ENCODE assay signal across 19 cellular contexts in the genomic region with DNA sequence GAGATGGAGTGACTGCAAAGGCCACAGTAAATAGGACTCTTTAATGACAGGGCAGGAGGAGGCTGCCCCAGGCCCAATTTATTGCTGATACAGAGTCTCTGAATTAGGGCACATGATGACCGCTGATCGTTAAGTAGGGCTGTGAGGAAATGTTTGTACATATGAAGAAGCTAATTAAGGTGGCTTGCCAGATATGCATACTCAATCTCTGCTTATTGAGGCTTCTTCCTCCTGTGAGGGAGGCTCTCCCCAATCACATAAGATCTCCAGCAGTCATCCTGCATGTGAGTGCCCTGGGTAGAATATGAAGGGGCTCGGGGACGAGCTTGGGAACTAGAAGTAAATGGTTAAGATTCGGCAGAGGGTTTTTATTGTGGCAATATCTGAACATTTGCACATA. TPM values are rescaled to one million over a fixed set of nuclear protein-coding genes. Genes with fewer than 3 reads are reported as not detected.
A peak's percentile ranks its signal among the peaks of the same experiment; 100 is the strongest.
DNase-seq lines count a peak whose midpoint lies in the region; ATAC-seq, FAIRE-seq and TF ChIP-seq lines count a peak whose summit lies in the region.
"Had no signal": no experiment of that assay in that cellular context is flagged by ENCODE, and none has a peak within 500 bp of the region (broad histone marks: within the 10 kb centered on the region; RNA-seq: fewer than 3 reads in every experiment).

No MANE protein-coding gene starts in this region.

- no peak for FAIRE-seq in GM12878 (lab: Jason Lieb, UNC)
- FAIRE-seq: bronchial epithelial cell had no signal

- WGBS in GM12878 (ENCODE audit: insufficient coverage, insufficient replicate concordance, low lambda C conversion rate, missing lambda C conversion rate) = 34% methylated on average over 5 of the region's 5 CpGs
- WGBS in spleen, 5 donors = 56 to 79% (median 71%) methylated on average over 5 of the region's 5 CpGs

- TF ChIP-seq POLR2A in GM12878 (IDR thresholded peaks at IDR 0.05; ENCODE audit: low read depth, low read length) (no peak), spleen (IDR thresholded peaks at IDR 0.05) (no peak)

- DNase-seq in activated CD4-positive, alpha-beta T cell treated with anti-CD3 and anti-CD28 coated beads, Interleukin-2, amount 10 ng/mL, durations not matched to agents 24 days and 14 days = no peak
- no peak for DNase-seq in activated CD4-positive, alpha-beta T cell treated with anti-CD3 and anti-CD28 coated beads for 1 hour
- peak; percentile 48 for DNase-seq in NOMO-1 treated with DMSO at 0.1 percent for 48 hours (lab: John Stamatoyannopoulos, UW; ENCODE audit: unreplicated experiment)
- DNase-seq in GM12878 (ENCODE audit: low read depth, low spot score) = no peak
- no peak for DNase-seq in spleen
- no peak for DNase-seq in NCI-H2227 (lab: John Stamatoyannopoulos, UW; ENCODE audit: unreplicated experiment)
- no peak for DNase-seq in stimulated activated CD4-positive, alpha-beta T cell treated with anti-CD3 and anti-CD28 coated beads, Interleukin-2, amount 100 ng/mL, for 48 hours
- no peak for DNase-seq in iPS-NIHi11 (ENCODE audit: low spot score)
- DNase-seq: activated CD4-positive, alpha-beta T cell treated with anti-CD3 and anti-CD28 coated beads, Interleukin-2, amount 50 U/mL, for 4 hours; Caco-2; effector CD4-positive, alpha-beta T cell; hypothalamus; left colon; MG63; NCI-H774; psoas muscle had no signal

- no peaks in the 10 kb centered on the region for H3K27me3 ChIP-seq in GM12878 (replicated peaks in 1 of 2; ENCODE audit: control insufficient read depth in 2 of 2, insufficient read depth in 2 of 2, low read length in 1 of 2)
- H3K27me3 ChIP-seq in spleen (replicated peaks in 1 of 7) = no peaks in the 10 kb centered on the region
- H3K27me3 ChIP-seq: MG63 had no signal

- BruUV-seq in GM12878 (replicated peaks; lab: Mats Ljungman, UMichigan) = no TSS peak

- peak overlapping the region; percentile 65 for H3K4me2 ChIP-seq in GM12878 (ENCODE audit: control insufficient read depth, insufficient read depth)

- H3K9me3 ChIP-seq in GM12878 (replicated peaks; ENCODE audit: control insufficient read depth, insufficient read depth, low read length) (no peaks in the 10 kb centered on the region; the same call in 2 of the 3 replicates), spleen (peaks cover 0 to 17% (median 0%) of the 10 kb centered on the region in 8 donors)
- H3K9me3 ChIP-seq: MG63, psoas muscle had no signal

- RAD21 ChIA-PET in GM12878 (lab: Charles Lee; ENCODE audit: unreplicated experiment) = interaction anchor here (2.2 to 5.8 kb wide), 2 partner anchors 16 to 38 kb away, joined by 5 to 71 read pairs; no protein-coding TSS in a partner anchor

- in situ Hi-C loops in GM12878 (cut with MboI) = loop anchor here (25.0 kb wide), 1 partner anchor 393 kb away; no protein-coding TSS in a partner anchor

- no peak for TF ChIP-seq EP300 in GM12878 (IDR thresholded peaks at IDR 0.05; ENCODE audit: borderline replicate concordance in 1 of 2, control insufficient read depth in 1 of 2, low read depth in 2 of 2, low read length in 2 of 2)

- no peak overlapping the region for H2AFZ ChIP-seq in GM12878 (ENCODE audit: control insufficient read depth, low read depth, low read length)

- H3K36me3 ChIP-seq in GM12878 (ENCODE audit: control insufficient read depth in 2 of 2, insufficient read depth in 2 of 2, low read length in 1 of 2) = no peaks in the 10 kb centered on the region
- H3K36me3 ChIP-seq in spleen = no peaks in the 10 kb centered on the region
- H3K36me3 ChIP-seq: MG63 had no signal

- peak overlapping the region; percentile 95 for H3K27ac Mint-ChIP-seq in activated CD4-positive, alpha-beta T cell treated with anti-CD3 and anti-CD28 coated beads, Interleukin-2, amount 10 ng/mL, durations not matched to agents 24 days and 14 days

- SMC1A ChIA-PET in GM12878 (lab: Charles Lee; ENCODE audit: uncharacterized antibody, unreplicated experiment) = interaction anchor here (1.0 to 5.7 kb wide), 6 partner anchors 12 to 49 kb away, joined by 3 to 29 read pairs (median 5); no protein-coding TSS in a partner anchor

- H3K79me2 ChIP-seq in GM12878 (ENCODE audit: control insufficient read depth, insufficient read depth, low read length) = no peaks in the 10 kb centered on the region

- no peak for TF ChIP-seq RAD21 in GM12878 (IDR thresholded peaks at IDR 0.05; ENCODE audit: insufficient read depth, low read depth, low read length)

- CTCF ChIA-PET in GM12878 (lab: Yijun Ruan, JAX) = interaction anchor here (1.3 to 10.0 kb wide), 5 partner anchors 12 to 217 kb away, joined by 3 to 137 read pairs (median 9); no protein-coding TSS in a partner anchor

- POLR2A ChIA-PET in GM12878 (lab: Charles Lee) = interaction anchor here (0.6 to 1.3 kb wide), 2 partner anchors 37 to 1278 kb away, joined by 3 to 4 read pairs; partner anchors contain the start of gene ERBIN

- intact Hi-C loops in activated CD4-positive, alpha-beta T cell treated with anti-CD3 and anti-CD28 coated beads, Interleukin-2, amount 10 ng/mL, durations not matched to agents 24 days and 14 days (cut with micrococcal nuclease) = loop anchor here (5.0 to 10.0 kb wide), 6 partner anchors 170 to 1220 kb away; no protein-coding TSS in a partner anchor
- intact Hi-C loops in GM12878 (cut with micrococcal nuclease; ENCODE audit: unreplicated experiment) = loop anchor here (5.0 to 10.0 kb wide), 4 partner anchors 140 to 898 kb away; no protein-coding TSS in a partner anchor
- intact Hi-C loops in spleen (cut with DNase I; ENCODE audit: low total_unique reads) = loop anchor here (5.0 to 10.0 kb wide), 3 partner anchors 38 to 393 kb away; no protein-coding TSS in a partner anchor

- H4K20me1 ChIP-seq in GM12878 (ENCODE audit: control insufficient read depth, insufficient read depth) = no peaks in the 10 kb centered on the region

- H3K4me1 Mint-ChIP-seq in activated CD4-positive, alpha-beta T cell treated with anti-CD3 and anti-CD28 coated beads, Interleukin-2, amount 10 ng/mL, durations not matched to agents 24 days and 14 days = peaks cover 77% of the 10 kb centered on the region

- peak overlapping the region; percentile 67 for H3K4me3 Mint-ChIP-seq in activated CD4-positive, alpha-beta T cell treated with anti-CD3 and anti-CD28 coated beads, Interleukin-2, amount 10 ng/mL, durations not matched to agents 24 days and 14 days

- no peak overlapping the region for H3K4me3 ChIP-seq in GM12878
- no peak overlapping the region for H3K4me3 ChIP-seq in spleen
- H3K4me3 ChIP-seq: MG63, psoas muscle had no signal

- H3K4me1 ChIP-seq in GM12878 (ENCODE audit: control insufficient read depth, insufficient read depth, low read length) (peaks cover 78% of the 10 kb centered on the region), spleen (peaks cover 27 to 100% (median 90%) of the 10 kb centered on the region in 6 donors)
- H3K4me1 ChIP-seq: Caco-2, psoas muscle had no signal

- no peak overlapping the region; the same call in 1 of the 2 replicates for H3K27ac ChIP-seq in GM12878 (ENCODE audit: control insufficient read depth, insufficient read depth)
- peak overlapping the region; percentile 56 to 93 (median 86) for H3K27ac ChIP-seq in spleen
- H3K27ac ChIP-seq: psoas muscle had no signal

- no peaks in the 10 kb centered on the region for H3K27me3 Mint-ChIP-seq in activated CD4-positive, alpha-beta T cell treated with anti-CD3 and anti-CD28 coated beads, Interleukin-2, amount 10 ng/mL, durations not matched to agents 24 days and 14 days

- H3K36me3 Mint-ChIP-seq in activated CD4-positive, alpha-beta T cell treated with anti-CD3 and anti-CD28 coated beads, Interleukin-2, amount 10 ng/mL, durations not matched to agents 24 days and 14 days (ENCODE audit: low read depth) = peaks cover 13% of the 10 kb centered on the region

- H3K9ac ChIP-seq in GM12878 (ENCODE audit: control insufficient read depth, insufficient read depth, low read length) = no peak overlapping the region

- ATAC-seq in GM12878 = no peak
- ATAC-seq: left colon, psoas muscle had no signal

- peaks cover 10% of the 10 kb centered on the region for H3K9me3 Mint-ChIP-seq in activated CD4-positive, alpha-beta T cell treated with anti-CD3 and anti-CD28 coated beads, Interleukin-2, amount 10 ng/mL, durations not matched to agents 24 days and 14 days

- TF ChIP-seq CTCF in GM12878 (IDR thresholded peaks at IDR 0.05 in 2 of 3, conservative IDR thresholded peaks at IDR 0.05 in 1 of 3; ENCODE audit: control insufficient read depth in 2 of 3, extremely low read depth in 1 of 3, insufficient read depth in 1 of 3, low read depth in 3 of 3, low read length in 3 of 3) (no peak), spleen (IDR thresholded peaks at IDR 0.05 in 8 of 11, conservative IDR thresholded peaks at IDR 0.05 in 3 of 11) (no peak)

TF ChIP-seq in GM12878, 131 proteins besides CTCF, POLR2A, EP300 and RAD21 (continues in another document):
- TF ChIP-seq HDAC2 (IDR thresholded peaks at IDR 0.05) = no peak
- no peak for TF ChIP-seq EZH2 (IDR thresholded peaks at IDR 0.05; ENCODE audit: borderline replicate concordance, control insufficient read depth, low read depth, low read length)
- TF ChIP-seq STAT3 (IDR thresholded peaks at IDR 0.05; ENCODE audit: low read depth, low read length) = no peak
- no peak for TF ChIP-seq NFYA (IDR thresholded peaks at IDR 0.05; ENCODE audit: borderline replicate concordance, low read depth, low read length)

RNA-seq across cellular contexts. Expression of gene CD180, which starts 8.2 kb away (rescaled TPM):
- total RNA-seq in activated CD4-positive, alpha-beta T cell treated with anti-CD3 and anti-CD28 coated beads, Interleukin-2, amount 10 ng/mL, durations not matched to agents 24 days and 14 days = 0.26 and 0.47 TPM in 2 replicates
- 3.3 and 4.7 TPM in 2 replicates for total RNA-seq in GM12878 (2013; cell fraction: nucleolus; rRNA removed)
- total RNA-seq in GM12878 (2014; rRNA removed) = 6.2 and 6.3 TPM in 2 replicates
- 7.0 and 7.1 TPM in 2 replicates for total RNA-seq in GM12878 (2014; rRNA removed; fragmentation: Illumina TruSeq; extraction: Trizol)
- total RNA-seq in GM12878 (2021) = 5.4 TPM in 2 replicates
- polyA plus RNA-seq in GM12878 (2011; ENCODE audit: low read depth) = 4.9 TPM
- 0.14 and 0.22 TPM in 2 replicates for polyA plus RNA-seq in GM12878 (2011; rRNA removed)
- polyA plus RNA-seq in GM12878 (2011; cell fraction: cytosol; rRNA removed) = 0.18 and 0.19 TPM in 2 replicates
- polyA plus RNA-seq in GM12878 (2011; cell fraction: nucleus; rRNA removed) = 0.07 TPM in 2 replicates
- 4.3 TPM in 2 replicates for polyA plus RNA-seq in GM12878 (2012)
- 9.7 and 11.3 TPM in 2 replicates for polyA plus RNA-seq in GM12878 (2014; fragmentation: Illumina TruSeq; extraction: Trizol)
- polyA plus RNA-seq in GM12878 (2014; fragmentation: Nextera tagmentation; extraction: Ambion mirVana) = 1 to 10 TPM in 1 of 2 experiments, under 1 TPM in 1; 0.71 to 1.2 TPM
- 4.3 and 4.4 TPM in 2 replicates for polyA plus RNA-seq in GM12878 (2014; rRNA removed)
- 1 to 10 TPM; 1.1 to 1.5 TPM for polyA plus RNA-seq in GM12878 (2016; fragmentation: Nextera tagmentation; extraction: Ambion mirVana)
- 0.10 and 0.22 TPM in 2 replicates for polyA minus RNA-seq in GM12878 (2011; rRNA and poly(A)+ RNA removed)
- polyA minus RNA-seq in GM12878 (2011; cell fraction: cytosol; rRNA and poly(A)+ RNA removed) = not detected in 2 replicates
- polyA minus RNA-seq in GM12878 (2011; cell fraction: nucleus; rRNA and poly(A)+ RNA removed) = 0.12 and 0.19 TPM in 2 replicates
- 10 to 100 TPM; 20.6 to 39.2 (median 27.4) TPM for total RNA-seq in spleen
- polyA plus RNA-seq in spleen = 10 to 100 TPM; 11.6 to 17.9 (median 14.6) TPM
- total RNA-seq: A673, bronchial epithelial cell, Caco-2, HT-29 had no signal
